Comparison of ENCODE assay signal across 9 cellular contexts in genomic region chr7:138555684-138556083, GRCh38.
"Had no signal": no experiment of that assay in that cellular context is flagged by ENCODE, and none has a peak within 500 bp of the region (broad histone marks: within the 10 kb centered on the region; RNA-seq: fewer than 3 reads in every experiment).

No MANE protein-coding gene starts in this region.

- H3K27ac ChIP-seq: GM23248, HL-60 had no signal

- H3K9ac ChIP-seq: GM23248 had no signal

- ATAC-seq: HCT116, K562 had no signal

- H2AFZ ChIP-seq: GM23248 had no signal

- H3K27ac Mint-ChIP-seq: HFFc6 had no signal

- H3K4me3 Mint-ChIP-seq: HFFc6 had no signal

- H3K9me3 ChIP-seq: HAP-1 had no signal

- H3K4me3 ChIP-seq: GM23248, HAP-1, K562 had no signal

- DNase-seq: GM23248, GOT3, H7, HFFc6, IMR-90 had no signal
